In the genomic region with DNA sequence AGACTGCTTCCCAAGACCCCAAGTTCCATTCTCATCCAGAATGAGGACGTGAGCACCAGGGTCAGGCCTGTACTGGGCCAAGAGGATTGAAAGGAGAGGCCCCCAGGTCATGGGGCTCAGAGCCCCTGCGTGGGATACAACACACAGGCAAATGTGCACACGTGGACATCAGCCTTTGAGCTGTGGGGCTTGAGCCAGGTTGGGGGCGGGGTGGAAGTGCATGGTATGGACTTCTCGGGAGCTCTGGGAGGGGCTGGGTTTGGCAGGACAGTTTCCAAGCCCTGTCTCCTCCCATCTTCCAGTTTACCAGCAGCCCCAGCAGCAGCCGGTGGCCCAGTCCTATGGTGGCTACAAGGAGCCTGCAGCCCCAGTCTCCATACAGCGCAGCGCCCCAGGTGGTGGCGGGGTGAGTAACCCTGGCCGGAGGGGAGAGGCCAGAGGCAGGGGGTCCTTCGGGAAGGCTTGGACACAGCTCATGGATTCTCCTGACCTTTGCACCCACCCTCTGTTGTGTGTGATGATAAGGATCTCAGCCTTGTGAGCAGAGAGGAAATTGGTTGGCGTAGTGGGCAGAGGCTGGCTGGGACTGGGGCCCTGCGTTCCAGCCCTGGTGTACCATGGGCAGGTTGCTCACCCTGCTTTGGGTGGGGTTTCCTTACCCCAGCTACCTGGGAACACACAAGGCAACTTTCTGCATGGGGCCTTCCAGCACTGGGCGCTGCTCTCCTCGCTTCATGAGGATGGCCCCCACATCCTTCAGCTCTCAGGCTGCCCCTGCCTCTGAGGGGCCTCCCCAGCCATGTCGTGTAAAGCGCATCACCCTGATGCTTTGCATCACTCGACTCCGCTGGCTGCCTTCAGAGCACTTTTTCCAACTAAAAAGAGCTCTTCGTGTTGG, we compare ENCODE assay signal across 15 cellular contexts. TPM values are rescaled to one million over a fixed set of nuclear protein-coding genes. Genes with fewer than 3 reads are reported as not detected.
A peak's percentile ranks its signal among the peaks of the same experiment; 100 is the strongest.
DNase-seq lines count a peak whose midpoint lies in the region; ATAC-seq, FAIRE-seq and TF ChIP-seq lines count a peak whose summit lies in the region.
"Had no signal": no experiment of that assay in that cellular context is flagged by ENCODE, and none has a peak within 500 bp of the region (broad histone marks: within the 10 kb centered on the region; RNA-seq: fewer than 3 reads in every experiment).

No MANE protein-coding gene starts in this region.

- H3K4me1 ChIP-seq in right atrium auricular region (peaks cover 0 to 39% of the 10 kb centered on the region in 2 donors), adipocyte (ENCODE audit: control insufficient read depth, insufficient read depth, low read length) (peaks cover 25% of the 10 kb centered on the region), aorta (ENCODE audit: control insufficient read depth in 1 of 2, insufficient read depth in 2 of 2, low read length in 2 of 2) (no peaks in the 10 kb centered on the region)

- peak overlapping the region; percentile 0 for H3K9ac ChIP-seq in adipocyte (ENCODE audit: low read length)

- H3K4me3 ChIP-seq in right atrium auricular region (no peak overlapping the region), adipocyte (ENCODE audit: low read length) (no peak overlapping the region), aorta (ENCODE audit: low read length in 2 of 2) (no peak overlapping the region)
- H3K4me3 ChIP-seq: BLaER1 treated with 17β-estradiol and CSF1 and Interleukin-3, amounts not matched to agents 10 nM and 100 nM; tibial nerve had no signal

- TF ChIP-seq CTCF in right atrium auricular region (IDR thresholded peaks at IDR 0.05) = no peak
- TF ChIP-seq CTCF in D721Med (IDR thresholded peaks at IDR 0.05; ENCODE audit: insufficient read depth, missing control alignments) = no peak

- DNase-seq in right atrium auricular region (ENCODE audit: low spot score) = peak; percentile 23
- DNase-seq in left ventricle myocardium superior = no peak
- DNase-seq in adipocyte (ENCODE audit: low read depth) = no peak
- peak; percentile 82 for DNase-seq in mesenteric fat pad (ENCODE audit: low spot score)
- DNase-seq in aorta = peak; percentile 38 to 58
- no peak for DNase-seq in NAMALWA (ENCODE audit: low spot score)
- DNase-seq in D721Med (ENCODE audit: insufficient read length, low spot score) = no peak
- no peak for DNase-seq in GM19238 (ENCODE audit: insufficient read length, low spot score)
- DNase-seq: mammary epithelial cell, NCI-H2171 had no signal

- WGBS in aorta, 2 donors = 71 to 77% methylated on average over 20 of the region's 20 CpGs

- H3K9me3 ChIP-seq in right atrium auricular region (no peaks in the 10 kb centered on the region), adipocyte (ENCODE audit: control insufficient read depth, low read length) (no peaks in the 10 kb centered on the region), aorta (ENCODE audit: control insufficient read depth, low read length) (no peaks in the 10 kb centered on the region)
- H3K9me3 ChIP-seq: BLaER1 treated with 17β-estradiol and CSF1 and Interleukin-3, amounts not matched to agents 10 nM and 100 nM; tibial nerve had no signal

- no peaks in the 10 kb centered on the region for H3K27me3 ChIP-seq in right atrium auricular region
- no peaks in the 10 kb centered on the region for H3K27me3 ChIP-seq in adipocyte (replicated peaks; ENCODE audit: control insufficient read depth, insufficient read depth, low read length)
- H3K27me3 ChIP-seq in aorta (ENCODE audit: control insufficient read depth in 1 of 2, insufficient read depth in 2 of 2, low read length in 1 of 2) = no peaks in the 10 kb centered on the region
- H3K27me3 ChIP-seq: BLaER1 treated with 17β-estradiol and CSF1 and Interleukin-3, amounts not matched to agents 10 nM and 100 nM; tibial nerve had no signal

- no peak for FAIRE-seq in D721Med (lab: Jason Lieb, UNC)
- FAIRE-seq: H54, RCC 7860 had no signal

- H3K36me3 ChIP-seq in right atrium auricular region (peaks cover 56% of the 10 kb centered on the region), adipocyte (ENCODE audit: control insufficient read depth, insufficient read depth, low read length, severe bottlenecking) (peaks cover 83% of the 10 kb centered on the region), aorta (ENCODE audit: control insufficient read depth in 1 of 2, insufficient read depth in 2 of 2, low read length in 1 of 2) (peaks cover 0 to 6% of the 10 kb centered on the region in 2 donors)

- intact Hi-C loops in left ventricle myocardium superior (cut with micrococcal nuclease) = no loop called here
- intact Hi-C loops in aorta (cut with DNase I) = loop anchor here in 1 of 2 donors (5.0 kb wide), 1 partner anchor 38 kb away; no protein-coding TSS in a partner anchor

- ATAC-seq in left ventricle myocardium superior = no peak
- no peak for ATAC-seq in aorta (ENCODE audit: low FRiP score)

- H3K27ac ChIP-seq in right atrium auricular region (no peak overlapping the region), aorta (ENCODE audit: low read depth in 1 of 2, low read length in 2 of 2) (no peak overlapping the region)

RNA-seq across cellular contexts. Expression of gene LASP1, which starts 45.1 kb away (rescaled TPM):
- 10 to 100 TPM; 34.2 to 65.4 TPM for total RNA-seq in right atrium auricular region
- 28.4 TPM for total RNA-seq in left ventricle myocardium superior
- 172 TPM for total RNA-seq in mesenteric fat pad
- 100 to 1,000 TPM; 136 to 169 TPM for total RNA-seq in aorta
- polyA plus RNA-seq in aorta = 10 to 100 TPM; 68.5 to 78.9 TPM

RNA-seq across cellular contexts. Expression of gene FBXO47, which starts 52.2 kb away (rescaled TPM):
- total RNA-seq in right atrium auricular region (not detected), left ventricle myocardium superior (not detected), mesenteric fat pad (not detected), aorta (not detected)
- not detected for polyA plus RNA-seq in aorta
- total RNA-seq: LHCN-M2, mammary epithelial cell, tibial nerve had no signal
- polyA plus RNA-seq: mammary epithelial cell had no signal

Comparison
In these comparisons a context has a peak if more than half of its experiments do, and no peak if none do; other contexts are left out.
1. DNase-seq: peak in right atrium auricular region (single experiment), mesenteric fat pad (single experiment) and aorta (2 of 2); none in left ventricle myocardium superior (single experiment), adipocyte (single experiment), NAMALWA (single experiment), D721Med (single experiment) and GM19238 (single experiment).